In the genomic region with DNA sequence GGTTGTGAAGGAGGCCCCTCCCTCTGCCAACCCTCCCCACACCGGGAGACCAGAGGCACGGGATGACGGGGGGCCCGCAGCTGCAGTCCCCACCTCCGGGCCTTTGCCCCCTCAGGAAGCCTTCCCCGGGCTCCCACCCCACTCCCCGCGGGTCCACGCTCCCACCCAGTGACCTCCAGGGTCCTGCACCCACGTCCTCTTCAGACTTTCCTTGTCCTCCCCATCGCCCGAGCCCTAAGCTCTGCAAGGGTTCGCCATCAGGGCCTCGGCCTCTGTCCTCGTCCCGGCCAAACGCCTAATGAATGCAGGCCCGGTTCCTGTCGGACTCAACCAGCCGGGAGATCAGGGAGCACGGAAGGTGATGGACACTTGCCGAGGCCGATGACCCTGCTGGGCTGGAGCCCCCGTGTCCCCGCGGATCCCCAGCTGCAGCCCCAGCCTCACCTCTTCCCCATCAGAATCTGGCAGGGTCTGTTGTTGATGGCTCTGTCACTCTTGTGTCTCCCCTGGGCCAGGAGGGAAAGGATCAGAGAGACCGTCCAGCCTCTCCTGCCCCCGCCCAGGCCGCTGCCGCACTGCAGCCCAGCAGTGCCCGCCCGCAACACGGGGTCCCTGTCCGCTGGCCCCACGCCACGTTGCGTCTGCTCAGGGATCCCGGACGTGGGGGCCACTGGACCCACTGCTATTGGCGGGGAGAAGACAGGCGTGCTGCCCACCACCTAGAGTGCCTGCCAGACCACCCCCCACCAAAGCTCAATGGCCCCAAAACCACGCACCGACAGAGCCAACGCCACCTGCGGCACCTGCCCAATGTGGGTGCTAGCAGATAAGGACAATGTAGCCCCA, we compare ENCODE assay signal across 33 cellular contexts. TPM values are rescaled to one million over a fixed set of nuclear protein-coding genes. Genes with fewer than 3 reads are reported as not detected.
"Had no signal": no experiment of that assay in that cellular context is flagged by ENCODE, and none has a peak within 500 bp of the region (broad histone marks: within the 10 kb centered on the region; RNA-seq: fewer than 3 reads in every experiment).

No MANE protein-coding gene starts in this region.

- DNase-seq: activated B cell treated with CpG ODN at 0.5 μM for 24 hours; activated CD4-positive, alpha-beta T cell treated with anti-CD3 and anti-CD28 coated beads for 48 hours; activated CD4-positive, alpha-beta T cell treated with anti-CD3 and anti-CD28 coated beads, Interleukin-2, amount 50 U/mL, for 1 hour; activated CD4-positive, alpha-beta T cell treated with anti-CD3 and anti-CD28 coated beads, Interleukin-2, amount 50 U/mL, for 48 hours; activated CD8-positive, alpha-beta memory T cell treated with anti-CD3 and anti-CD28 coated beads for 24 hours; activated CD8-positive, alpha-beta T cell treated with anti-CD3 and anti-CD28 coated beads for 36 hours; activated effector memory CD4-positive, alpha-beta T cell treated with Interleukin-2 at 50 U/mL for 16 hours; activated gamma-delta T cell treated with Interleukin-2 at 50 U/mL for 16 hours; activated naive CD4-positive, alpha-beta T cell treated with Interleukin-2 at 50 U/mL for 16 hours; activated naive CD8-positive, alpha-beta T cell treated with anti-CD3 and anti-CD28 coated beads for 36 hours; activated naive CD8-positive, alpha-beta T cell treated with anti-CD3 and anti-CD28 coated beads, Interleukin-2, amount 50 U/mL, for 24 hours; activated T-cell treated with anti-CD3 and anti-CD28 coated beads, Interleukin-2, amount 50 U/mL, for 4 hours; adrenal gland; amygdala; aorta; body of pancreas; caudate nucleus; colonic mucosa; dermis blood vessel endothelial cell; effector CD4-positive, alpha-beta T cell; effector memory CD8-positive, alpha-beta T cell; erythroblast; foreskin keratinocyte; gastrocnemius medialis; T-helper 1 cell; T-helper 17 cell; T1000; WERI-Rb-1 had no signal

- H3K4me3 ChIP-seq: adrenal gland, body of pancreas, colonic mucosa, esophagus muscularis mucosa, gastrocnemius medialis had no signal

- ATAC-seq: activated CD4-positive, CD25-positive, alpha-beta regulatory T cell treated with anti-CD3 and anti-CD28 coated beads, Interleukin-2, amount 50 U/mL, for 24 hours; activated CD8-positive, alpha-beta T cell treated with anti-CD3 and anti-CD28 coated beads for 36 hours; activated naive CD8-positive, alpha-beta T cell treated with anti-CD3 and anti-CD28 coated beads, Interleukin-2, amount 50 U/mL, for 24 hours; activated T-cell treated with anti-CD3 and anti-CD28 coated beads, Interleukin-2, amount 50 U/mL, for 4 hours; activated T-helper 17 cell treated with anti-CD3 and anti-CD28 coated beads, Interleukin-2, amount 50 U/mL, for 72 hours; body of pancreas; effector memory CD8-positive, alpha-beta T cell; foreskin keratinocyte; gastrocnemius medialis; T-helper 17 cell had no signal

- H3K36me3 Mint-ChIP-seq: activated naive CD4-positive, alpha-beta T cell treated with anti-CD3 and anti-CD28 coated beads, Interleukin-2, amount 50 U/mL, for 24 hours; activated naive CD8-positive, alpha-beta T cell treated with anti-CD3 and anti-CD28 coated beads for 36 hours had no signal

- H3K9me3 ChIP-seq: adrenal gland, body of pancreas, colonic mucosa, esophagus muscularis mucosa, gastrocnemius medialis had no signal

- H3K27me3 Mint-ChIP-seq: activated B cell treated with CpG ODN at 0.5 μM for 24 hours; activated CD8-positive, alpha-beta T cell treated with anti-CD3 and anti-CD28 coated beads for 36 hours; activated naive CD4-positive, alpha-beta T cell treated with anti-CD3 and anti-CD28 coated beads, Interleukin-2, amount 50 U/mL, for 24 hours; activated naive CD8-positive, alpha-beta T cell treated with anti-CD3 and anti-CD28 coated beads for 36 hours; activated naive CD8-positive, alpha-beta T cell treated with anti-CD3 and anti-CD28 coated beads, Interleukin-2, amount 50 U/mL, for 24 hours; activated T-helper 17 cell treated with anti-CD3 and anti-CD28 coated beads, Interleukin-2, amount 50 U/mL, for 72 hours; effector memory CD8-positive, alpha-beta T cell; T-helper 17 cell had no signal

- H3K27ac ChIP-seq: adrenal gland, body of pancreas, colonic mucosa, esophagus muscularis mucosa, foreskin keratinocyte, gastrocnemius medialis, WERI-Rb-1 had no signal

- H3K4me1 ChIP-seq: adrenal gland, colonic mucosa, foreskin keratinocyte, gastrocnemius medialis had no signal

- H3K36me3 ChIP-seq: adrenal gland, colonic mucosa, esophagus muscularis mucosa, gastrocnemius medialis, WERI-Rb-1 had no signal

- H3K4me3 Mint-ChIP-seq: activated B cell treated with CpG ODN at 0.5 μM for 24 hours; activated CD8-positive, alpha-beta T cell treated with anti-CD3 and anti-CD28 coated beads for 36 hours; activated naive CD4-positive, alpha-beta T cell treated with anti-CD3 and anti-CD28 coated beads, Interleukin-2, amount 50 U/mL, for 24 hours; activated naive CD8-positive, alpha-beta T cell treated with anti-CD3 and anti-CD28 coated beads for 36 hours; activated naive CD8-positive, alpha-beta T cell treated with anti-CD3 and anti-CD28 coated beads, Interleukin-2, amount 50 U/mL, for 24 hours; activated T-cell treated with anti-CD3 and anti-CD28 coated beads, Interleukin-2, amount 50 U/mL, for 4 hours; activated T-helper 17 cell treated with anti-CD3 and anti-CD28 coated beads, Interleukin-2, amount 50 U/mL, for 72 hours; effector memory CD8-positive, alpha-beta T cell; T-helper 17 cell; T-helper 2 cell treated with Interferon-gamma antibody and Interleukin-4, amounts not matched to agents 5 μg/mL and 100 μg/mL, for 36 hours had no signal

- H3K9me3 Mint-ChIP-seq: activated B cell treated with CpG ODN at 0.5 μM for 24 hours; activated CD8-positive, alpha-beta T cell treated with anti-CD3 and anti-CD28 coated beads for 36 hours; activated naive CD4-positive, alpha-beta T cell treated with anti-CD3 and anti-CD28 coated beads, Interleukin-2, amount 50 U/mL, for 24 hours; activated naive CD8-positive, alpha-beta T cell treated with anti-CD3 and anti-CD28 coated beads for 36 hours; activated naive CD8-positive, alpha-beta T cell treated with anti-CD3 and anti-CD28 coated beads, Interleukin-2, amount 50 U/mL, for 24 hours; activated T-cell treated with anti-CD3 and anti-CD28 coated beads, Interleukin-2, amount 50 U/mL, for 4 hours; activated T-helper 17 cell treated with anti-CD3 and anti-CD28 coated beads, Interleukin-2, amount 50 U/mL, for 72 hours; effector memory CD8-positive, alpha-beta T cell; T-helper 2 cell treated with Interferon-gamma antibody and Interleukin-4, amounts not matched to agents 5 μg/mL and 100 μg/mL, for 36 hours had no signal

- H3K27ac Mint-ChIP-seq: activated B cell treated with CpG ODN at 0.5 μM for 24 hours; activated CD8-positive, alpha-beta T cell treated with anti-CD3 and anti-CD28 coated beads for 36 hours; activated naive CD4-positive, alpha-beta T cell treated with anti-CD3 and anti-CD28 coated beads, Interleukin-2, amount 50 U/mL, for 24 hours; activated naive CD8-positive, alpha-beta T cell treated with anti-CD3 and anti-CD28 coated beads for 36 hours; activated naive CD8-positive, alpha-beta T cell treated with anti-CD3 and anti-CD28 coated beads, Interleukin-2, amount 50 U/mL, for 24 hours; activated T-helper 17 cell treated with anti-CD3 and anti-CD28 coated beads, Interleukin-2, amount 50 U/mL, for 72 hours; T-helper 17 cell; T-helper 2 cell treated with Interferon-gamma antibody and Interleukin-4, amounts not matched to agents 5 μg/mL and 100 μg/mL, for 36 hours had no signal

RNA-seq across cellular contexts. Expression of a gene that starts 53.1 kb away (rescaled TPM):
- total RNA-seq: activated B cell treated with CpG ODN at 0.5 μM for 24 hours; activated CD8-positive, alpha-beta T cell treated with anti-CD3 and anti-CD28 coated beads for 36 hours; activated naive CD8-positive, alpha-beta T cell treated with anti-CD3 and anti-CD28 coated beads for 36 hours; activated T-cell treated with anti-CD3 and anti-CD28 coated beads, Interleukin-2, amount 50 U/mL, for 4 hours; activated T-helper 17 cell treated with anti-CD3 and anti-CD28 coated beads, Interleukin-2, amount 50 U/mL, for 72 hours; adrenal gland; aorta; dermis blood vessel endothelial cell; esophagus muscularis mucosa; foreskin keratinocyte; gastrocnemius medialis; T-helper 17 cell had no signal
